24 cellular contexts compared by ENCODE assay signal in genomic region chr3:52013802-52014598, GRCh38. TPM values are rescaled to one million over a fixed set of nuclear protein-coding genes. Genes with fewer than 3 reads are reported as not detected.
DNase-seq lines count a peak whose midpoint lies in the region; ATAC-seq, FAIRE-seq and TF ChIP-seq lines count a peak whose summit lies in the region.
"Had no signal": no experiment of that assay in that cellular context is flagged by ENCODE, and none has a peak within 500 bp of the region (broad histone marks: within the 10 kb centered on the region; RNA-seq: fewer than 3 reads in every experiment).

No MANE protein-coding gene starts in this region.

- H3K27ac ChIP-seq in A549 (no peak overlapping the region), WERI-Rb-1 (no peak overlapping the region), mesenchymal stem cell (ENCODE audit: low read length, poor library complexity, severe bottlenecking) (no peak overlapping the region)
- H3K27ac ChIP-seq: body of pancreas, KMS-11 had no signal

- H3K36me3 ChIP-seq in WERI-Rb-1 (no peaks in the 10 kb centered on the region), mesenchymal stem cell (ENCODE audit: control insufficient read depth in 1 of 2, insufficient read depth in 2 of 2, low read depth in 1 of 2, low read length in 2 of 2) (no peaks in the 10 kb centered on the region)

- H3K4ac ChIP-seq in mesenchymal stem cell (ENCODE audit: low read depth in 1 of 2, low read length in 2 of 2) = no peak overlapping the region

- H3K79me1 ChIP-seq in mesenchymal stem cell (replicated peaks; ENCODE audit: low read length, poor library complexity, severe bottlenecking) = no peaks in the 10 kb centered on the region

- no peak for TF ChIP-seq POLR2A in A549 (IDR thresholded peaks at IDR 0.05; ENCODE audit: low read length)

- no peak overlapping the region for H2BK5ac ChIP-seq in mesenchymal stem cell (ENCODE audit: low read depth, low read length, poor library complexity, severe bottlenecking)

- no peak overlapping the region for H3K14ac ChIP-seq in mesenchymal stem cell (ENCODE audit: low read length in 2 of 2)

- H3K23ac ChIP-seq in mesenchymal stem cell (ENCODE audit: low read length in 2 of 2) = no peak overlapping the region

- H3K4me2 ChIP-seq in A549 (no peak overlapping the region), mesenchymal stem cell (ENCODE audit: low read length, poor library complexity, severe bottlenecking) (no peak overlapping the region)
- H3K4me2 ChIP-seq: KMS-11 had no signal

- H3K9me3 ChIP-seq in A549 (no peaks in the 10 kb centered on the region), WERI-Rb-1 (ENCODE audit: severe bottlenecking) (no peaks in the 10 kb centered on the region), mesenchymal stem cell (ENCODE audit: control insufficient read depth, low read length) (no peaks in the 10 kb centered on the region)
- H3K9me3 ChIP-seq: body of pancreas, mucosa of descending colon had no signal

- WGBS in A549 (ENCODE audit: missing lambda C conversion rate) = 51% methylated on average over 4 of the region's 6 CpGs
- WGBS in mesenchymal stem cell = 91% methylated on average over 6 of the region's 6 CpGs

- ATAC-seq in A549 (peak; percentile 54 to 75; a peak in 4 of 6 replicates), HG02759 (IDR thresholded peaks at IDR 0.05; ENCODE audit: unreplicated experiment) (no peak)
- ATAC-seq: activated T-cell treated with anti-CD3 and anti-CD28 coated beads, Interleukin-2, amount 50 U/mL, for 4 hours; body of pancreas; mucosa of descending colon; natural killer cell treated with Interleukin-12 subunit alpha and Interleukin-12 subunit beta and Interleukin-15 and Interleukin-18, amount 100 ng/mL, for 72 hours had no signal

- no peak overlapping the region for H2AK5ac ChIP-seq in mesenchymal stem cell (ENCODE audit: low read length, severe bottlenecking)

- H4K91ac ChIP-seq in mesenchymal stem cell (ENCODE audit: low read length) = no peak overlapping the region

- FAIRE-seq in A549 (lab: Jason Lieb, UNC) (no peak), RCC 7860 (lab: Jason Lieb, UNC) (no peak)
- FAIRE-seq: colon, H54, keratinocyte, small intestine had no signal

- H3K4me3 ChIP-seq in A549 (no peak overlapping the region), GM12864 (ENCODE audit: low read depth, low read length) (no peak overlapping the region), WERI-Rb-1 (ENCODE audit: low read depth, low read length) (no peak overlapping the region), mesenchymal stem cell (ENCODE audit: insufficient read depth in 1 of 2, low read depth in 1 of 2, low read length in 2 of 2) (no peak overlapping the region)
- H3K4me3 ChIP-seq: body of pancreas, mucosa of descending colon had no signal

- TF ChIP-seq CTCF in A549 (IDR thresholded peaks at IDR 0.05) (no peak), GM12864 (IDR thresholded peaks at IDR 0.05; ENCODE audit: low read depth, low read length, missing control alignments) (peak; percentile 6), WERI-Rb-1 (IDR thresholded peaks at IDR 0.05; ENCODE audit: low read depth, low read length) (peak; percentile 56)

- H2BK12ac ChIP-seq in mesenchymal stem cell (ENCODE audit: low read length in 2 of 2) = no peak overlapping the region

- no peak overlapping the region for H3K18ac ChIP-seq in mesenchymal stem cell (ENCODE audit: low read depth in 1 of 2, low read length in 2 of 2)

- no peak for TF ChIP-seq EP300 in A549 (IDR thresholded peaks at IDR 0.05)

- H3K27me3 ChIP-seq in WERI-Rb-1 (ENCODE audit: insufficient read depth, low read depth, severe bottlenecking) (no peaks in the 10 kb centered on the region), mesenchymal stem cell (ENCODE audit: control insufficient read depth in 1 of 2, insufficient read depth in 1 of 2, low read length in 2 of 2) (peaks cover 0 to 2% of the 10 kb centered on the region in 2 experiments)
- H3K27me3 ChIP-seq: body of pancreas had no signal

- peak overlapping the region; percentile 29 for H4K8ac ChIP-seq in mesenchymal stem cell (ENCODE audit: low read length)

- no peak overlapping the region for H2BK15ac ChIP-seq in mesenchymal stem cell (ENCODE audit: low read depth, poor library complexity, severe bottlenecking)

- TF ChIP-seq RAD21 in A549 (conservative IDR thresholded peaks at IDR 0.05 in 1 of 2, IDR thresholded peaks at IDR 0.05 in 1 of 2) = no peak

- H3K9ac ChIP-seq in mesenchymal stem cell (ENCODE audit: low read length) = no peak overlapping the region
- H3K9ac ChIP-seq: KMS-11 had no signal

- H2AFZ ChIP-seq in mesenchymal stem cell (ENCODE audit: low read depth, low read length) = no peak overlapping the region

- H2BK120ac ChIP-seq in mesenchymal stem cell (ENCODE audit: low read depth, low read length) = no peak overlapping the region

- H3K4me1 ChIP-seq in A549 (no peaks in the 10 kb centered on the region), mesenchymal stem cell (ENCODE audit: control insufficient read depth, insufficient read depth, low read depth, low read length) (no peaks in the 10 kb centered on the region)
- H3K4me1 ChIP-seq: body of pancreas had no signal

- CTCF ChIA-PET in A549 (lab: Yijun Ruan, JAX) = interaction anchor here (0.7 to 10.8 kb wide), 8 partner anchors 11 to 130 kb away, joined by 3 to 96 read pairs (median 5); partner anchors contain the start of gene ABHD14B

- DNase-seq in A549 (ENCODE audit: low read depth in 1 of 2, low spot score in 1 of 2) (no peak), GM12864 (ENCODE audit: low read depth) (no peak), WERI-Rb-1 (no peak), mesenchymal stem cell (no peak), kidney glomerular epithelial cell (lab: John Stamatoyannopoulos, UW) (no peak), RCC 7860 (ENCODE audit: low spot score) (no peak)
- DNase-seq in activated T-cell treated with anti-CD3 and anti-CD28 coated beads, Interleukin-2, amount 50 U/mL, for 1 hour = no peak
- DNase-seq: activated CD4-positive, alpha-beta T cell treated with anti-CD3 and anti-CD28 coated beads for 48 hours; activated CD8-positive, alpha-beta memory T cell treated with anti-CD3 and anti-CD28 coated beads for 24 hours; activated gamma-delta T cell treated with Interleukin-2 at 50 U/mL for 16 hours; activated T-cell treated with anti-CD3 and anti-CD28 coated beads, Interleukin-2, amount 50 U/mL, for 4 hours; body of pancreas; DND-41; effector CD4-positive, alpha-beta T cell; mucosa of descending colon; NCI-H1436; NCI-H748 treated with DMSO at 0.1 percent for 48 hours; small intestine had no signal

- POLR2A ChIA-PET in A549 (lab: Yijun Ruan, JAX) = no interaction called here

TF ChIP-seq in A549, 52 proteins besides CTCF, POLR2A, EP300 and RAD21 (continues in another document):
- no peak for TF ChIP-seq RCOR1 (IDR thresholded peaks at IDR 0.05; ENCODE audit: low read depth, low read length)
- TF ChIP-seq, protein P1, sequence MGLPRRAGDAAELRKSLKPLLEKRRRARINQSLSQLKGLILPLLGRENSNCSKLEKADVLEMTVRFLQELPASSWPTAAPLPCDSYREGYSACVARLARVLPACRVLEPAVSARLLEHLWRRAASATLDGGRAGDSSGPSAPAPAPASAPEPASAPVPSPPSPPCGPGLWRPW (IDR thresholded peaks at IDR 0.05) = no peak
- no peak for TF ChIP-seq FOSB (CRISPR knock-in tag; IDR thresholded peaks at IDR 0.05)
- TF ChIP-seq, protein P2, sequence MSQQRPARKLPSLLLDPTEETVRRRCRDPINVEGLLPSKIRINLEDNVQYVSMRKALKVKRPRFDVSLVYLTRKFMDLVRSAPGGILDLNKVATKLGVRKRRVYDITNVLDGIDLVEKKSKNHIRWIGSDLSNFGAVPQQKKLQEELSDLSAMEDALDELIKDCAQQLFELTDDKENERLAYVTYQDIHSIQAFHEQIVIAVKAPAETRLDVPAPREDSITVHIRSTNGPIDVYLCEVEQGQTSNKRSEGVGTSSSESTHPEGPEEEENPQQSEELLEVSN (IDR thresholded peaks at IDR 0.05; ENCODE audit: borderline replicate concordance, low read depth) = no peak

RNA-seq across cellular contexts. Expression of gene RPL29, which starts 18.3 kb away (rescaled TPM):
- polyA plus RNA-seq in A549 (2011; rRNA removed) (808 and 909 TPM in 2 replicates), A549 (2017; fragmentation: RNase III; extraction: RNeasy Plus Mini Kit Qiagen cat#74134 plus additional on column Dnase treatment) (1,098 to 1,170 TPM (median 1,152 TPM) in 3 replicates)
- 1,629 and 1,737 TPM in 2 replicates for polyA plus RNA-seq in A549 (2012; cell fraction: cytosol; rRNA removed)
- polyA plus RNA-seq in A549 (2012; cell fraction: nucleus; rRNA removed) = 758 and 846 TPM in 2 replicates
- polyA minus RNA-seq in A549 (2011; rRNA and poly(A)+ RNA removed) = 488 and 529 TPM in 2 replicates
- 1,869 TPM for polyA plus RNA-seq in mesenchymal stem cell (2013, experiment 1 of 2)
- 1,864 TPM for polyA plus RNA-seq in mesenchymal stem cell (2013, experiment 2 of 2)

RNA-seq across cellular contexts. Expression of gene ACY1, which starts 30.7 kb away (rescaled TPM):
- 21.1 and 25.1 TPM in 2 replicates for polyA plus RNA-seq in A549 (2011; rRNA removed)
- 41.4 and 48.5 TPM in 2 replicates for polyA plus RNA-seq in A549 (2012; cell fraction: cytosol; rRNA removed)
- polyA plus RNA-seq in A549 (2012; cell fraction: nucleus; rRNA removed) = 73.1 and 85.8 TPM in 2 replicates
- polyA plus RNA-seq in A549 (2017; fragmentation: RNase III; extraction: RNeasy Plus Mini Kit Qiagen cat#74134 plus additional on column Dnase treatment) = 19.9 to 21.4 TPM (median 20.7 TPM) in 3 replicates
- 44.2 and 48.5 TPM in 2 replicates for polyA minus RNA-seq in A549 (2011; rRNA and poly(A)+ RNA removed)
- polyA plus RNA-seq in mesenchymal stem cell (2013, experiment 1 of 2) = 14.0 TPM
- polyA plus RNA-seq in mesenchymal stem cell (2013, experiment 2 of 2) = 14.7 TPM

RNA-seq across cellular contexts. Expression of gene ABHD14A, which starts 39.1 kb away (rescaled TPM):
- polyA plus RNA-seq in A549 (2011; rRNA removed) (6.3 and 7.5 TPM in 2 replicates), A549 (2017; fragmentation: RNase III; extraction: RNeasy Plus Mini Kit Qiagen cat#74134 plus additional on column Dnase treatment) (9.1 to 9.5 TPM (median 9.5 TPM) in 3 replicates)
- polyA plus RNA-seq in A549 (2012; cell fraction: cytosol; rRNA removed) = 26.3 and 32.3 TPM in 2 replicates
- 16.0 and 22.2 TPM in 2 replicates for polyA plus RNA-seq in A549 (2012; cell fraction: nucleus; rRNA removed)
- polyA minus RNA-seq in A549 (2011; rRNA and poly(A)+ RNA removed) = 6.1 and 7.1 TPM in 2 replicates
- 19.9 TPM for polyA plus RNA-seq in mesenchymal stem cell (2013, experiment 1 of 2)
- polyA plus RNA-seq in mesenchymal stem cell (2013, experiment 2 of 2) = 19.9 TPM

RNA-seq across cellular contexts. Expression of gene ABHD14B, which starts 40.2 kb away (rescaled TPM):
- polyA plus RNA-seq in A549 (2011; rRNA removed) = 37.9 and 39.7 TPM in 2 replicates
- 28.5 and 45.0 TPM in 2 replicates for polyA plus RNA-seq in A549 (2012; cell fraction: cytosol; rRNA removed)
- 26.0 and 34.7 TPM in 2 replicates for polyA plus RNA-seq in A549 (2012; cell fraction: nucleus; rRNA removed)
- polyA plus RNA-seq in A549 (2017; fragmentation: RNase III; extraction: RNeasy Plus Mini Kit Qiagen cat#74134 plus additional on column Dnase treatment) = 23.2 to 27.2 TPM (median 23.5 TPM) in 3 replicates
- polyA minus RNA-seq in A549 (2011; rRNA and poly(A)+ RNA removed) = 33.5 and 39.5 TPM in 2 replicates
- 15.5 TPM for polyA plus RNA-seq in mesenchymal stem cell (2013, experiment 1 of 2)
- polyA plus RNA-seq in mesenchymal stem cell (2013, experiment 2 of 2) = 15.1 TPM

RNA-seq across cellular contexts. Expression of gene DUSP7, which starts 42.4 kb away (rescaled TPM):
- polyA plus RNA-seq in A549 (2011; rRNA removed) (3.9 and 4.4 TPM in 2 replicates), A549 (2017; fragmentation: RNase III; extraction: RNeasy Plus Mini Kit Qiagen cat#74134 plus additional on column Dnase treatment) (4.8 TPM in 3 replicates)
- 8.3 and 11.0 TPM in 2 replicates for polyA plus RNA-seq in A549 (2012; cell fraction: cytosol; rRNA removed)
- 6.8 and 6.9 TPM in 2 replicates for polyA plus RNA-seq in A549 (2012; cell fraction: nucleus; rRNA removed)
- polyA minus RNA-seq in A549 (2011; rRNA and poly(A)+ RNA removed) = 9.3 and 11.8 TPM in 2 replicates
- polyA plus RNA-seq in mesenchymal stem cell (2013, experiment 1 of 2) = 30.5 TPM
- polyA plus RNA-seq in mesenchymal stem cell (2013, experiment 2 of 2) = 30.2 TPM
